Comparison of ENCODE assay signal across 8 cellular contexts in genomic region chr1:32900956-32901822, GRCh38. TPM values are rescaled to one million over a fixed set of nuclear protein-coding genes. Genes with fewer than 3 reads are reported as not detected.
DNase-seq lines count a peak whose midpoint lies in the region; ATAC-seq, FAIRE-seq and TF ChIP-seq lines count a peak whose summit lies in the region.

A gene with protein sequence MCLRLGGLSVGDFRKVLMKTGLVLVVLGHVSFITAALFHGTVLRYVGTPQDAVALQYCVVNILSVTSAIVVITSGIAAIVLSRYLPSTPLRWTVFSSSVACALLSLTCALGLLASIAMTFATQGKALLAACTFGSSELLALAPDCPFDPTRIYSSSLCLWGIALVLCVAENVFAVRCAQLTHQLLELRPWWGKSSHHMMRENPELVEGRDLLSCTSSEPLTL (minus strand): TSS chr1:32901389. CDS start chr1:32901238, 151 bp downstream.

- peak in 1 of 2 donors; percentile 59 for TF ChIP-seq POLR2A in uterus (IDR thresholded peaks at IDR 0.05)

- peak within 1 kb of the TSS; percentile 74 for H3K4me3 Mint-ChIP-seq in activated CD4-positive, alpha-beta T cell treated with anti-CD3 and anti-CD28 coated beads, Interleukin-2, amount 10 ng/mL, durations not matched to agents 24 days and 14 days
- peak within 1 kb of the TSS; percentile 86 for H3K4me3 Mint-ChIP-seq in endothelial cell (ENCODE audit: unreplicated experiment)

- peaks cover 62% of the 10 kb centered on the region for H3K27me3 Mint-ChIP-seq in activated CD4-positive, alpha-beta T cell treated with anti-CD3 and anti-CD28 coated beads, Interleukin-2, amount 10 ng/mL, durations not matched to agents 24 days and 14 days
- peaks cover 16% of the 10 kb centered on the region for H3K27me3 Mint-ChIP-seq in endothelial cell (ENCODE audit: unreplicated experiment)

- H3K9me3 Mint-ChIP-seq in activated CD4-positive, alpha-beta T cell treated with anti-CD3 and anti-CD28 coated beads, Interleukin-2, amount 10 ng/mL, durations not matched to agents 24 days and 14 days = no peaks in the 10 kb centered on the region
- H3K9me3 Mint-ChIP-seq in endothelial cell (ENCODE audit: unreplicated experiment) = no peaks in the 10 kb centered on the region

- H3K4me1 ChIP-seq in mucosa of descending colon (ENCODE audit: low read depth) = peaks cover 14% of the 10 kb centered on the region
- peaks cover 0 to 6% of the 10 kb centered on the region in 2 donors for H3K4me1 ChIP-seq in uterus

- H3K27ac ChIP-seq in uterus = peak within 1 kb of the TSS; percentile 65 to 82

- ATAC-seq in mucosa of descending colon (peak; percentile 79), GM21825 (IDR thresholded peaks at IDR 0.05; ENCODE audit: unreplicated experiment) (no peak)

- peak within 1 kb of the TSS; percentile 20 for H3K27ac Mint-ChIP-seq in activated CD4-positive, alpha-beta T cell treated with anti-CD3 and anti-CD28 coated beads, Interleukin-2, amount 10 ng/mL, durations not matched to agents 24 days and 14 days
- no peak within 1 kb of the TSS for H3K27ac Mint-ChIP-seq in endothelial cell (ENCODE audit: unreplicated experiment)

- FAIRE-seq in RCC 7860 (lab: Jason Lieb, UNC) = no peak

- intact Hi-C loops in activated CD4-positive, alpha-beta T cell treated with anti-CD3 and anti-CD28 coated beads, Interleukin-2, amount 10 ng/mL, durations not matched to agents 24 days and 14 days (cut with micrococcal nuclease) = no loop called here
- intact Hi-C loops in mucosa of descending colon (cut with DNase I, micrococcal nuclease) (no loop called here), uterus (cut with DNase I; ENCODE audit: low total_unique reads) (no loop called here)

- DNase-seq in activated CD4-positive, alpha-beta T cell treated with anti-CD3 and anti-CD28 coated beads, Interleukin-2, amount 10 ng/mL, durations not matched to agents 24 days and 14 days = peak; percentile 66
- DNase-seq in activated CD4-positive, alpha-beta T cell treated with anti-CD3 and anti-CD28 coated beads for 4 hours = no peak
- DNase-seq in RCC 7860 (ENCODE audit: low spot score) = peak; percentile 21
- no peak for DNase-seq in endothelial cell (ENCODE audit: low spot score)
- DNase-seq in mucosa of descending colon = peak; percentile 81 to 91 (median 85)
- peak; percentile 58 to 70 for DNase-seq in uterus
- DNase-seq in occipital lobe (lab: John Stamatoyannopoulos, UW) = no peak

- H3K36me3 Mint-ChIP-seq in activated CD4-positive, alpha-beta T cell treated with anti-CD3 and anti-CD28 coated beads, Interleukin-2, amount 10 ng/mL, durations not matched to agents 24 days and 14 days (ENCODE audit: low read depth) = no peaks in the 10 kb centered on the region
- no peaks in the 10 kb centered on the region for H3K36me3 Mint-ChIP-seq in endothelial cell (ENCODE audit: low read depth, unreplicated experiment)

- H3K36me3 ChIP-seq in mucosa of descending colon (ENCODE audit: low read depth) = no peaks in the 10 kb centered on the region
- no peaks in the 10 kb centered on the region for H3K36me3 ChIP-seq in uterus

- H3K9me3 ChIP-seq in mucosa of descending colon (no peaks in the 10 kb centered on the region), uterus (no peaks in the 10 kb centered on the region)

- TF ChIP-seq CTCF in endothelial cell (IDR thresholded peaks at IDR 0.05; ENCODE audit: unreplicated experiment) (no peak), mucosa of descending colon (IDR thresholded peaks at IDR 0.05) (no peak), uterus (IDR thresholded peaks at IDR 0.05) (peak in 1 of 4 experiments; percentile 19)

- H3K4me3 ChIP-seq in mucosa of descending colon (peak within 1 kb of the TSS; percentile 78), uterus (peak within 1 kb of the TSS; percentile 39 to 67)

- H3K4me1 Mint-ChIP-seq in activated CD4-positive, alpha-beta T cell treated with anti-CD3 and anti-CD28 coated beads, Interleukin-2, amount 10 ng/mL, durations not matched to agents 24 days and 14 days = peaks cover 2% of the 10 kb centered on the region
- peaks cover 2% of the 10 kb centered on the region for H3K4me1 Mint-ChIP-seq in endothelial cell (ENCODE audit: unreplicated experiment)

- no peaks in the 10 kb centered on the region for H3K27me3 ChIP-seq in uterus

RNA-seq across cellular contexts. Expression of the gene that starts here (rescaled TPM):
- total RNA-seq in activated CD4-positive, alpha-beta T cell treated with anti-CD3 and anti-CD28 coated beads, Interleukin-2, amount 10 ng/mL, durations not matched to agents 24 days and 14 days = 0.89 and 1.4 TPM in 2 replicates
- 0.49 TPM for total RNA-seq in endothelial cell (ENCODE audit: unreplicated experiment)
- 100 to 1,000 TPM; 426 to 995 (median 483) TPM for total RNA-seq in mucosa of descending colon
- 10 to 100 TPM; 18.4 to 57.4 (median 34.8) TPM for total RNA-seq in uterus
- 5.3 TPM for total RNA-seq in occipital lobe

Comparison
In these comparisons a context has a peak if more than half of its experiments do, and no peak if none do; other contexts are left out.
1. RNA of the gene that starts here (total RNA-seq): 426 to 995 TPM in mucosa of descending colon; 18.4 to 57.4 TPM in uterus, 5.3 TPM in occipital lobe (single experiment), 0.89 to 1.4 TPM in activated CD4-positive, alpha-beta T cell treated with anti-CD3 and anti-CD28 coated beads, Interleukin-2, amount 10 ng/mL, durations not matched to agents 24 days and 14 days and 0.49 TPM in endothelial cell (single experiment); every median in the first group is over 4 times any median in the second.
2. DNase-seq: peak in activated CD4-positive, alpha-beta T cell treated with anti-CD3 and anti-CD28 coated beads, Interleukin-2, amount 10 ng/mL, durations not matched to agents 24 days and 14 days (single experiment), RCC 7860 (single experiment), mucosa of descending colon (3 of 3) and uterus (2 of 2); none in activated CD4-positive, alpha-beta T cell treated with anti-CD3 and anti-CD28 coated beads for 4 hours (0 of 2), endothelial cell (single experiment) and occipital lobe (single experiment).